Comparison of ENCODE assay signal across 17 cellular contexts in genomic region chr5:180043381-180043780, GRCh38. TPM values are rescaled to one million over a fixed set of nuclear protein-coding genes. Genes with fewer than 3 reads are reported as not detected.
A peak's percentile ranks its signal among the peaks of the same experiment; 100 is the strongest.
DNase-seq lines count a peak whose midpoint lies in the region; TF ChIP-seq lines count a peak whose summit lies in the region.
"Had no signal": no experiment of that assay in that cellular context is flagged by ENCODE, and none has a peak within 500 bp of the region (broad histone marks: within the 10 kb centered on the region; RNA-seq: fewer than 3 reads in every experiment).

No MANE protein-coding gene starts in this region.

- H3K36me3 Mint-ChIP-seq in CD14-positive monocyte (peaks cover 41 to 46% of the 10 kb centered on the region in 2 donors), osteocyte (ENCODE audit: unreplicated experiment) (peaks cover 22% of the 10 kb centered on the region)

- peaks cover 0 to 2% (median 0%) of the 10 kb centered on the region in 3 donors for H3K27me3 Mint-ChIP-seq in CD14-positive monocyte (ENCODE audit: low read depth in 3 of 3)
- no peaks in the 10 kb centered on the region for H3K27me3 Mint-ChIP-seq in osteocyte (ENCODE audit: unreplicated experiment)
- H3K27me3 Mint-ChIP-seq: CD4-positive, alpha-beta T cell had no signal

- intact Hi-C loops in CD14-positive monocyte (cut with micrococcal nuclease) = no loop called here

- H3K4me1 Mint-ChIP-seq in CD14-positive monocyte (peaks cover 11% of the 10 kb centered on the region), osteocyte (ENCODE audit: unreplicated experiment) (peaks cover 10% of the 10 kb centered on the region)

- TF ChIP-seq CTCF in CD14-positive monocyte (IDR thresholded peaks at IDR 0.05) = no peak
- TF ChIP-seq CTCF in choroid plexus epithelial cell (conservative IDR thresholded peaks at IDR 0.05; ENCODE audit: low read depth, low read length) = no peak
- TF ChIP-seq CTCF in osteocyte (IDR thresholded peaks at IDR 0.05) = no peak
- TF ChIP-seq CTCF in foreskin fibroblast (IDR thresholded peaks at IDR 0.05; ENCODE audit: low read depth, low read length) = no peak

- H3K4me3 Mint-ChIP-seq in CD14-positive monocyte = no peak overlapping the region
- H3K4me3 Mint-ChIP-seq in osteocyte (ENCODE audit: unreplicated experiment) = no peak overlapping the region
- H3K4me3 Mint-ChIP-seq: CD4-positive, alpha-beta T cell had no signal

- no peak for DNase-seq in CD14-positive monocyte (ENCODE audit: low spot score)
- DNase-seq in amniotic epithelial cell (ENCODE audit: low read depth) = peak; percentile 1
- DNase-seq in choroid plexus epithelial cell (ENCODE audit: low read depth) = peak; percentile 93
- DNase-seq in osteocyte (ENCODE audit: extremely low spot score, unreplicated experiment) = no peak
- DNase-seq in stimulated activated CD4-positive, alpha-beta T cell treated with anti-CD3 and anti-CD28 coated beads, Interleukin-4, amount 100 ng/mL, for 24 hours = no peak
- DNase-seq in anterior cingulate cortex (lab: John Stamatoyannopoulos, UW) = no peak
- DNase-seq in foreskin fibroblast = no peak
- DNase-seq: BE2C; CD4-positive, alpha-beta T cell; DMS153; KG1; NCI-H1105 treated with DMSO at 0.1 percent for 48 hours; NCI-H1694; NCI-H774; OCI-M1; SHP77 had no signal

- H3K27ac Mint-ChIP-seq in CD14-positive monocyte = peak overlapping the region in 6 of 7 donors; percentile 3 to 84 (median 46)
- peak overlapping the region; percentile 15 for H3K27ac Mint-ChIP-seq in osteocyte (ENCODE audit: unreplicated experiment)
- H3K27ac Mint-ChIP-seq: CD4-positive, alpha-beta T cell had no signal

- peaks cover 0 to 2% (median 0%) of the 10 kb centered on the region in 7 donors for H3K9me3 Mint-ChIP-seq in CD14-positive monocyte
- H3K9me3 Mint-ChIP-seq in osteocyte (ENCODE audit: unreplicated experiment) = no peaks in the 10 kb centered on the region
- H3K9me3 Mint-ChIP-seq: CD4-positive, alpha-beta T cell had no signal

- H3K4me3 ChIP-seq in choroid plexus epithelial cell (ENCODE audit: low read depth, low read length) = no peak overlapping the region
- no peak overlapping the region for H3K4me3 ChIP-seq in foreskin fibroblast (ENCODE audit: low read depth in 1 of 2, low read length in 2 of 2)
- H3K4me3 ChIP-seq: GM12878 had no signal

RNA-seq across cellular contexts. Expression of gene RNF130, which starts 28.2 kb away (rescaled TPM):
- polyA plus RNA-seq in CD14-positive monocyte = 100 to 1,000 TPM; 376 to 439 TPM
- 70.8 and 78.4 TPM in 2 replicates for total RNA-seq in osteocyte

Comparison
In these comparisons a context has a peak if more than half of its experiments do, and no peak if none do; other contexts are left out.
1. DNase-seq: peak in amniotic epithelial cell (single experiment) and choroid plexus epithelial cell (single experiment); none in CD14-positive monocyte (single experiment), osteocyte (single experiment), stimulated activated CD4-positive, alpha-beta T cell treated with anti-CD3 and anti-CD28 coated beads, Interleukin-4, amount 100 ng/mL, for 24 hours (single experiment), anterior cingulate cortex (0 of 58) and foreskin fibroblast (0 of 2).